Comparison of ENCODE assay signal across 8 cellular contexts in the genomic region with DNA sequence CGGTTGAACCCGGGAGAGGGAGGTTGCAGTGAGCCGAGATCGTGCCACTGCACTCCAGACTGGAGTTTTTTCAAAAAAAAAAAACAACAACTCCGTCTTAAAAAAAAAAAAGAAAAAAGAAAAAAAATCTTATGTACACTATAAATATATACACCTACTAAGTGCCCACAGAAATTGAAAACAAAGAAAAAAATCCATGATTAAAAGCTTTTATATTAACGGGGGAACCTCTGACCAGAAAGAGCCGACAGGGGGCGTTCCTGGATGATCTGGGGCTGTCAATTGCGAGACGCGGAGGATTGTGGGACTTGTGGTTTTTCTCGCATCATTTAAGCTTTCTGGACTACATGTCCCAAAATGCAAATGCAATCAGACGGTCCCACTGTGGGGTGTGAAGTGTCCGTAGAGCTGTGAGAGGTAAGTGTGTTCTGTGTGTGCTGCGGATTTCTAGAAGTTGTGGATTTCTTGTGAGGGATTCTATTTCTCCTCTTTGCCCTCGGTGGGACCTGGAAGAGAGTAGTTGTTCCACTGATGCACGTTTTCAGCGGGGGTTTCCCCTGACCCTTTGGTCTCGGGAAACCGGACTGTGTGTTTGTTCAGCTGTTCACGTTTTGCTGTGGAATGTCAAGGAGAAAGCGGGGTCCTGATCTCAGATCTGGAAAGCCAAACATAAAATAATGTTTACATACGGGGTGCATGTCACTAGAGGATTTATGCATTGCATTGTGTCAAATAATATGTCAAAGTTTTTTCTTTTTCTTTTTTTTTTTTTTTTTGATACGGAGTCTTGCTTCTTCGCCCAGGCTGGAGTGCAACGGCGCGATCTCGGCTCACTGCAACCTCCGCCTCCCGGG. TPM values are rescaled to one million over a fixed set of nuclear protein-coding genes. Genes with fewer than 3 reads are reported as not detected.
A peak's percentile ranks its signal among the peaks of the same experiment; 100 is the strongest.
DNase-seq lines count a peak whose midpoint lies in the region; ATAC-seq, FAIRE-seq and TF ChIP-seq lines count a peak whose summit lies in the region.

A gene with protein sequence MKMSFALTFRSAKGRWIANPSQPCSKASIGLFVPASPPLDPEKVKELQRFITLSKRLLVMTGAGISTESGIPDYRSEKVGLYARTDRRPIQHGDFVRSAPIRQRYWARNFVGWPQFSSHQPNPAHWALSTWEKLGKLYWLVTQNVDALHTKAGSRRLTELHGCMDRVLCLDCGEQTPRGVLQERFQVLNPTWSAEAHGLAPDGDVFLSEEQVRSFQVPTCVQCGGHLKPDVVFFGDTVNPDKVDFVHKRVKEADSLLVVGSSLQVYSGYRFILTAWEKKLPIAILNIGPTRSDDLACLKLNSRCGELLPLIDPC (plus strand): TSS at position 360 of the 854 bp plus-strand sequence. CDS start 1,241 bp downstream, outside the sequence.

- DNase-seq in NB4 (ENCODE audit: low read depth): peak; percentile 97
- DNase-seq in SK-N-MC (ENCODE audit: low read depth, low spot score): peak; percentile 86
- peak; percentile 83 for DNase-seq in activated naive CD8-positive, alpha-beta T cell treated with anti-CD3 and anti-CD28 coated beads for 36 hours
- DNase-seq in Right ventricle myocardium inferior (ENCODE audit: missing footprints): peak; percentile 92
- peak; percentile 83 to 92 (median 84) for DNase-seq in pancreas
- DNase-seq in tibial nerve (ENCODE audit: low spot score in 2 of 2): peak; percentile 75 to 96

- H3K27ac ChIP-seq in SK-N-MC (no peak within 1 kb of the TSS), pancreas (peak within 1 kb of the TSS; percentile 66 to 77 (median 75)), tibial nerve (peak within 1 kb of the TSS in 3 of 4 donors; percentile 62 to 73 (median 73))

- peak within 1 kb of the TSS; percentile 91 for H3K4me3 Mint-ChIP-seq in activated naive CD8-positive, alpha-beta T cell treated with anti-CD3 and anti-CD28 coated beads for 36 hours

- H3K4me1 ChIP-seq in pancreas: peaks cover 0 to 15% (median 0%) of the 10 kb centered on the region in 3 donors
- H3K4me1 ChIP-seq in tibial nerve: peaks cover 0 to 11% (median 0%) of the 10 kb centered on the region in 4 donors

- H3K27me3 ChIP-seq in pancreas (no peaks in the 10 kb centered on the region), tibial nerve (no peaks in the 10 kb centered on the region)

- peak within 1 kb of the TSS; percentile 87 for H3K9ac ChIP-seq in SK-N-MC (ENCODE audit: insufficient read length)

- H3K9me3 Mint-ChIP-seq in activated naive CD8-positive, alpha-beta T cell treated with anti-CD3 and anti-CD28 coated beads for 36 hours: no peaks in the 10 kb centered on the region

- peak; percentile 93 for ATAC-seq in HG02571 (IDR thresholded peaks at IDR 0.05; ENCODE audit: unreplicated experiment)
- ATAC-seq in Right ventricle myocardium inferior: peak; percentile 97
- peak; percentile 92 to 95 (median 94) for ATAC-seq in pancreas

- peak within 1 kb of the TSS; percentile 97 for H3K4me3 ChIP-seq in GM08714 (ENCODE audit: low read length)
- peak within 1 kb of the TSS; percentile 70 for H3K4me3 ChIP-seq in NB4 (ENCODE audit: low read depth, low read length)
- H3K4me3 ChIP-seq in SK-N-MC: peak within 1 kb of the TSS; percentile 97
- H3K4me3 ChIP-seq in pancreas: peak within 1 kb of the TSS; percentile 9 to 48 (median 24)
- peak within 1 kb of the TSS; percentile 45 to 73 (median 58) for H3K4me3 ChIP-seq in tibial nerve

- H3K4me1 Mint-ChIP-seq in activated naive CD8-positive, alpha-beta T cell treated with anti-CD3 and anti-CD28 coated beads for 36 hours: peaks cover 3% of the 10 kb centered on the region

- TF ChIP-seq CTCF in NB4 (IDR thresholded peaks at IDR 0.05; ENCODE audit: low read depth, low read length) (peak; percentile 96), pancreas (IDR thresholded peaks at IDR 0.05) (peak; percentile 44 to 64 (median 60)), tibial nerve (IDR thresholded peaks at IDR 0.05) (peak; percentile 54 to 86 (median 79))

- peak; percentile 97 for FAIRE-seq in pancreas (lab: Jason Lieb, UNC)

- intact Hi-C loops in Right ventricle myocardium inferior (cut with DNase I) (no loop called here), pancreas (cut with DNase I) (no loop called here)

- no peaks in the 10 kb centered on the region for H3K36me3 Mint-ChIP-seq in activated naive CD8-positive, alpha-beta T cell treated with anti-CD3 and anti-CD28 coated beads for 36 hours

- 3 to 5% methylated on average over 31 of the region's 31 CpGs for WGBS in pancreas, 2 donors
- WGBS in tibial nerve, 2 donors: 7 to 11% methylated on average over 31 of the region's 31 CpGs

- no peaks in the 10 kb centered on the region for H3K9me3 ChIP-seq in SK-N-MC (ENCODE audit: low read depth, low read length)
- H3K9me3 ChIP-seq in pancreas: no peaks in the 10 kb centered on the region
- no peaks in the 10 kb centered on the region for H3K9me3 ChIP-seq in tibial nerve

- peak; percentile 61 to 71 for TF ChIP-seq EP300 in tibial nerve (IDR thresholded peaks at IDR 0.05)

- peak within 1 kb of the TSS; percentile 87 for H3K27ac Mint-ChIP-seq in activated naive CD8-positive, alpha-beta T cell treated with anti-CD3 and anti-CD28 coated beads for 36 hours

- H3K36me3 ChIP-seq in SK-N-MC (ENCODE audit: insufficient read depth, low read length) (0 out of 2 replicates have a peak, but pooled peaks cover 3% of the 10 kb centered on the region), pancreas (no peaks in the 10 kb centered on the region), tibial nerve (no peaks in the 10 kb centered on the region)

- H3K27me3 Mint-ChIP-seq in activated naive CD8-positive, alpha-beta T cell treated with anti-CD3 and anti-CD28 coated beads for 36 hours: no peaks in the 10 kb centered on the region

- TF ChIP-seq POLR2A in NB4 (IDR thresholded peaks at IDR 0.05; ENCODE audit: extremely low read depth, insufficient read length) (peak; percentile 17), tibial nerve (IDR thresholded peaks at IDR 0.05) (no peak)

RNA-seq across cellular contexts. Expression of the gene that starts here (rescaled TPM):
- 1 to 10 TPM; 1.9 to 2.1 TPM for total RNA-seq in activated naive CD8-positive, alpha-beta T cell treated with anti-CD3 and anti-CD28 coated beads for 36 hours
- total RNA-seq in Right ventricle myocardium inferior (9.0 TPM), pancreas (1 to 10 TPM in 4 of 6 donors, under 1 TPM in 2; 0.56 to 2.4 (median 1.3) TPM), tibial nerve (1 to 10 TPM in 3 of 4 donors, under 1 TPM in 1; 0.87 to 5.7 (median 1.9) TPM)
- polyA plus RNA-seq in pancreas: 1 to 10 TPM; 1.4 to 2.1 TPM

Comparison
In these comparisons a context has a peak if more than half of its experiments do, and no peak if none do; other contexts are left out.
1. H3K4me3 ChIP-seq: peak in every context shown above with its lines; median percentile 97 in GM08714; 97 in SK-N-MC; 70 in NB4; 58 in tibial nerve; 24 in pancreas.